2 cellular contexts compared by ENCODE assay signal in the genomic region with DNA sequence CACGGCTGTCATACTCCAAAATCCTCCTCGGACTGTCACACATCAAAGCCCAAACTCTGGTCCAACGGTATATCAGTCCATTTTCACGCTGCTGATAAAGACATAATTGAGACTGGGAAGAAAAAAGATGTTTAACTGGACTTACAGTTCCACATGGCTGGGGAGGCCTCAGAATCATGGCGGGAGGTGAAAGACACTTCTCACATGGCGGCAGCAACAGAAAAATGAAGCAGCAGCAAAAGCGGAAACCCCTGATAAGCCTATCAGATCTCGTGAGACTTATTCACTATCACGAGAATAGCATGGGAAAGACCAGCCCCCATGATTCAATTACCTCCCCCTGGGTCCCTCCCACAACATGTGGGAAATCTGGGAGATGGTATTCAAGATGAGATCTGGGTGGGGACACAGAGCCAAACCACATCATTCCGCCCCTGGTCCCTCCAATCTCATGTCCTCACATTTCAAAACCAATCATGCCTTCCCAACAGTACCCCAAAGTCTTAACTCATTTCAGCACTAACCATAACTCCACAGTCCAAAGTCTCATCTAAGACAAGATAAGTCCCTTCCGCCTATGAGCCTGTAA.
TF ChIP-seq lines count a peak whose summit lies in the region.
"Not testable (repeated sequence)": the region's sequence is repeated elsewhere in the genome, so short reads cannot be mapped to it uniquely, and the experiment has no call there.

No MANE protein-coding gene starts in this region.

TF ChIP-seq in K562, 482 proteins besides CTCF, POLR2A, EP300 and RAD21 (continues in another document):
- not testable (repeated sequence) for TF ChIP-seq NR2C2 (CRISPR knock-in tag; IDR thresholded peaks at IDR 0.05)
- peak; percentile 32; the same call in 1 of the 2 replicates for TF ChIP-seq NR2C2 (tag; IDR thresholded peaks at IDR 0.05)
- peak; percentile 33 for TF ChIP-seq MAFF (IDR thresholded peaks at IDR 0.05; ENCODE audit: low read length)
- peak; percentile 54 for TF ChIP-seq POLR2G (IDR thresholded peaks at IDR 0.05; ENCODE audit: low read depth, low read length)
- 0 out of 3 replicates have a peak, but pooled peaks of 1 of the 2 experiments have one; percentile 28 for TF ChIP-seq CBX3 (IDR thresholded peaks at IDR 0.05; ENCODE audit: borderline replicate concordance in 1 of 2, low read length in 2 of 2)
- peak; percentile 72; the same call in 1 of the 2 replicates for TF ChIP-seq CREB3L1 (IDR thresholded peaks at IDR 0.05; ENCODE audit: borderline replicate concordance, low read depth)
- TF ChIP-seq ETV5 (CRISPR knock-in tag; IDR thresholded peaks at IDR 0.05; ENCODE audit: low read depth): 0 out of 2 replicates have a peak, but pooled peaks have one; percentile 18
- peak; percentile 52; the same call in 1 of the 2 replicates for TF ChIP-seq GABPB1 (CRISPR knock-in tag; IDR thresholded peaks at IDR 0.05)
- peak; percentile 77; the same call in 1 of the 2 replicates for TF ChIP-seq NFRKB (IDR thresholded peaks at IDR 0.05; ENCODE audit: low read depth)
- peak; percentile 94 for TF ChIP-seq POLR2H (tag; IDR thresholded peaks at IDR 0.05; ENCODE audit: low read depth)
- peak; percentile 60 for TF ChIP-seq CXXC5 (CRISPR knock-in tag; IDR thresholded peaks at IDR 0.05)
- TF ChIP-seq YY1 (IDR thresholded peaks at IDR 0.05; ENCODE audit: borderline replicate concordance in 1 of 3, control insufficient read depth in 1 of 3, extremely low read depth in 1 of 3, insufficient read depth in 3 of 3, insufficient read length in 1 of 3, insufficient replicate concordance in 2 of 3, low read depth in 1 of 3, low read length in 2 of 3): peak in 2 of 3 experiments; percentile 29 to 79
- peak; percentile 77 for TF ChIP-seq SUPT5H (IDR thresholded peaks at IDR 0.05)
- peak in 1 of 2 experiments; percentile 43; a peak in 1 of 4 replicates for TF ChIP-seq CSDE1 (IDR thresholded peaks at IDR 0.05)
- TF ChIP-seq ZNF639 (CRISPR knock-in tag; conservative IDR thresholded peaks at IDR 0.05 in 1 of 2, IDR thresholded peaks at IDR 0.05 in 1 of 2): peak in 1 of 2 experiments; percentile 57; a peak in 1 of 4 replicates
- peak; percentile 94 for TF ChIP-seq TAF7 (tag; IDR thresholded peaks at IDR 0.05)
- TF ChIP-seq MAX (CRISPR knock-in tag; IDR thresholded peaks at IDR 0.05): peak; percentile 52; the same call in 1 of the 2 replicates
- TF ChIP-seq KAT7 (CRISPR knock-in tag; IDR thresholded peaks at IDR 0.05; ENCODE audit: borderline replicate concordance): peak; percentile 48; the same call in 1 of the 2 replicates
- peak; percentile 23 for TF ChIP-seq HDAC3 (IDR thresholded peaks at IDR 0.05; ENCODE audit: borderline replicate concordance, partially characterized antibody)
- peak; percentile 43 for TF ChIP-seq RBM25 (IDR thresholded peaks at IDR 0.05; ENCODE audit: low read depth, low read length, severe bottlenecking)
- TF ChIP-seq HDAC1 (IDR thresholded peaks at IDR 0.05): peak in 1 of 2 experiments; percentile 62; a peak in 1 of 4 replicates
- 0 out of 2 replicates have a peak, but pooled peaks have one; percentile 26 for TF ChIP-seq SMARCA4 (IDR thresholded peaks at IDR 0.05)
- peak; percentile 63; the same call in 1 of the 2 replicates for TF ChIP-seq PML (IDR thresholded peaks at IDR 0.05; ENCODE audit: low read length)
- TF ChIP-seq GABPA (tag; conservative IDR thresholded peaks at IDR 0.05; ENCODE audit: low read depth): peak; percentile 60
- peak; percentile 49; the same call in 1 of the 2 replicates for TF ChIP-seq KLF1 (tag; IDR thresholded peaks at IDR 0.05)
- TF ChIP-seq TAF9B (IDR thresholded peaks at IDR 0.05; ENCODE audit: partially characterized antibody): peak; percentile 79
- peak; percentile 82 for TF ChIP-seq POLR2AphosphoS5 (IDR thresholded peaks at IDR 0.05; ENCODE audit: control insufficient read depth, insufficient read depth, low read depth, low read length)
- 0 out of 2 replicates have a peak, but pooled peaks have one; percentile 17 for TF ChIP-seq MEF2D (tag; conservative IDR thresholded peaks at IDR 0.05; ENCODE audit: low read depth)
- peak; percentile 26; the same call in 1 of the 2 replicates for TF ChIP-seq CC2D1A (IDR thresholded peaks at IDR 0.05)

TF ChIP-seq in HepG2, 621 proteins besides CTCF, POLR2A, EP300 and RAD21:
- 0 out of 2 replicates have a peak, but pooled peaks have one; percentile 15 for TF ChIP-seq ZNF644 (CRISPR knock-in tag; IDR thresholded peaks at IDR 0.05; ENCODE audit: low read depth)
TF ChIP-seq in HepG2: peak in this region for 1; not testable (repeated sequence) for 620.
